3 cellular contexts compared by ENCODE assay signal in the genomic region with DNA sequence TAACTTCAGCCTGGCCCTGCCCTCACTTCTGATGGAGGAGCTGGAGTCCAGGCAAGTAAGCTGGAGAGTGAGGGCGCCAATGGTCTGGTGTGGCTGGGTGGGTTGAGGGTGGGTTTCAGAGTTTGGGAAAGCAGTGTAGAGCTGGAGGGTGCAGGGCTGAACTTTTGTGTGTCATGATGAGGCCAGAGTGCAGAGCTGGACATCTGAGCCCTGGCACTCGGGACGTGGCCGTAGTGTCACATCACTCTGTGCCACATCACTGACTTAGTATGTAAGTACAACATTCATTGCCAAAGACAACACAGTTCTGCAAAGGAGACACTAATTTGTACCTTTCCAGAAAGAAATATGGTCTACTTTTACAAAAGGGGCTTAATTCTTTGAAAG.
TF ChIP-seq lines count a peak whose summit lies in the region.

No MANE protein-coding gene starts in this region.

TF ChIP-seq in liver, 16 proteins besides CTCF, POLR2A, EP300 and RAD21:
- TF ChIP-seq RXRA (IDR thresholded peaks at IDR 0.05): peak; percentile 71 to 93
- peak; percentile 50 for TF ChIP-seq MAX (IDR thresholded peaks at IDR 0.05)
- TF ChIP-seq FOXA1 (IDR thresholded peaks at IDR 0.05): no peak
- no peak for TF ChIP-seq TAF1 (conservative IDR thresholded peaks at IDR 0.05)
- peak; percentile 90 to 94 for TF ChIP-seq HNF4A (conservative IDR thresholded peaks at IDR 0.05)
- peak; percentile 61 for TF ChIP-seq FOXA2 (IDR thresholded peaks at IDR 0.05)
- TF ChIP-seq, protein P1, sequence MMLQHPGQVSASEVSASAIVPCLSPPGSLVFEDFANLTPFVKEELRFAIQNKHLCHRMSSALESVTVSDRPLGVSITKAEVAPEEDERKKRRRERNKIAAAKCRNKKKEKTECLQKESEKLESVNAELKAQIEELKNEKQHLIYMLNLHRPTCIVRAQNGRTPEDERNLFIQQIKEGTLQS (IDR thresholded peaks at IDR 0.05): no peak
- no peak for TF ChIP-seq REST (IDR thresholded peaks at IDR 0.05)
- no peak for TF ChIP-seq EGR1 (IDR thresholded peaks at IDR 0.05; ENCODE audit: low read depth in 2 of 2)
- TF ChIP-seq NR2F2 (IDR thresholded peaks at IDR 0.05): no peak
- peak; percentile 92 for TF ChIP-seq SP1 (IDR thresholded peaks at IDR 0.05)
- peak; percentile 59 for TF ChIP-seq YY1 (IDR thresholded peaks at IDR 0.05)
- peak; percentile 21 to 57 for TF ChIP-seq JUND (IDR thresholded peaks at IDR 0.05)
- peak; percentile 36 for TF ChIP-seq HNF4G (IDR thresholded peaks at IDR 0.05)
- TF ChIP-seq GABPA (IDR thresholded peaks at IDR 0.05 in 1 of 2, conservative IDR thresholded peaks at IDR 0.05 in 1 of 2): no peak
- TF ChIP-seq, protein P2, sequence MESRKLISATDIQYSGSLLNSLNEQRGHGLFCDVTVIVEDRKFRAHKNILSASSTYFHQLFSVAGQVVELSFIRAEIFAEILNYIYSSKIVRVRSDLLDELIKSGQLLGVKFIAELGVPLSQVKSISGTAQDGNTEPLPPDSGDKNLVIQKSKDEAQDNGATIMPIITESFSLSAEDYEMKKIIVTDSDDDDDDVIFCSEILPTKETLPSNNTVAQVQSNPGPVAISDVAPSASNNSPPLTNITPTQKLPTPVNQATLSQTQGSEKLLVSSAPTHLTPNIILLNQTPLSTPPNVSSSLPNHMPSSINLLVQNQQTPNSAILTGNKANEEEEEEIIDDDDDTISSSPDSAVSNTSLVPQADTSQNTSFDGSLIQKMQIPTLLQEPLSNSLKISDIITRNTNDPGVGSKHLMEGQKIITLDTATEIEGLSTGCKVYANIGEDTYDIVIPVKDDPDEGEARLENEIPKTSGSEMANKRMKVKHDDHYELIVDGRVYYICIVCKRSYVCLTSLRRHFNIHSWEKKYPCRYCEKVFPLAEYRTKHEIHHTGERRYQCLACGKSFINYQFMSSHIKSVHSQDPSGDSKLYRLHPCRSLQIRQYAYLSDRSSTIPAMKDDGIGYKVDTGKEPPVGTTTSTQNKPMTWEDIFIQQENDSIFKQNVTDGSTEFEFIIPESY (IDR thresholded peaks at IDR 0.05): no peak

TF ChIP-seq in HepG2, 621 proteins besides CTCF, POLR2A, EP300 and RAD21:
- TF ChIP-seq POLR2AphosphoS2 (IDR thresholded peaks at IDR 0.05; ENCODE audit: low read depth, low read length) (no peak), ZSCAN30 (CRISPR knock-in tag; IDR thresholded peaks at IDR 0.05) (no peak)

TF ChIP-seq in H1, 55 proteins besides CTCF, POLR2A, EP300 and RAD21:
- no peak for TF ChIP-seq SAP30 (IDR thresholded peaks at IDR 0.05; ENCODE audit: insufficient read depth, insufficient replicate concordance, low read length)
- no peak for TF ChIP-seq CEBPB (IDR thresholded peaks at IDR 0.05; ENCODE audit: low read depth, low read length)
- no peak for TF ChIP-seq RFX5 (IDR thresholded peaks at IDR 0.05; ENCODE audit: borderline replicate concordance, low read depth, low read length)
- no peak for TF ChIP-seq POLR2AphosphoS5 (IDR thresholded peaks at IDR 0.05; ENCODE audit: low read depth, low read length)
- no peak for TF ChIP-seq RNF2 (IDR thresholded peaks at IDR 0.05; ENCODE audit: borderline replicate concordance, low read depth, low read length, missing control alignments, poor library complexity, severe bottlenecking)
- no peak for TF ChIP-seq KDM1A (IDR thresholded peaks at IDR 0.05; ENCODE audit: borderline replicate concordance, low read length)
- TF ChIP-seq FOSL1 (IDR thresholded peaks at IDR 0.05; ENCODE audit: insufficient read depth, low read depth, low read length): no peak
- TF ChIP-seq ZNF274 (IDR thresholded peaks at IDR 0.05; ENCODE audit: borderline replicate concordance, extremely low read depth, low read length): no peak
- no peak for TF ChIP-seq JUND (IDR thresholded peaks at IDR 0.05; ENCODE audit: low read length)
- TF ChIP-seq JUN (IDR thresholded peaks at IDR 0.05; ENCODE audit: low read depth, low read length): no peak
- no peak for TF ChIP-seq NANOG (IDR thresholded peaks at IDR 0.05; ENCODE audit: insufficient read depth, low read depth, low read length, poor library complexity, severe bottlenecking)
- no peak for TF ChIP-seq GABPA (IDR thresholded peaks at IDR 0.05; ENCODE audit: borderline replicate concordance, insufficient read depth, low read length)
- no peak for TF ChIP-seq RXRA (IDR thresholded peaks at IDR 0.05; ENCODE audit: insufficient read depth, low read depth, low read length)
- TF ChIP-seq, protein P3, sequence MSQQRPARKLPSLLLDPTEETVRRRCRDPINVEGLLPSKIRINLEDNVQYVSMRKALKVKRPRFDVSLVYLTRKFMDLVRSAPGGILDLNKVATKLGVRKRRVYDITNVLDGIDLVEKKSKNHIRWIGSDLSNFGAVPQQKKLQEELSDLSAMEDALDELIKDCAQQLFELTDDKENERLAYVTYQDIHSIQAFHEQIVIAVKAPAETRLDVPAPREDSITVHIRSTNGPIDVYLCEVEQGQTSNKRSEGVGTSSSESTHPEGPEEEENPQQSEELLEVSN (IDR thresholded peaks at IDR 0.05): no peak
- no peak for TF ChIP-seq BACH1 (IDR thresholded peaks at IDR 0.05; ENCODE audit: low read length)
- no peak for TF ChIP-seq EGR1 (IDR thresholded peaks at IDR 0.05; ENCODE audit: borderline replicate concordance, low read depth, low read length)
- TF ChIP-seq KDM5A (IDR thresholded peaks at IDR 0.05; ENCODE audit: low read length): no peak
- TF ChIP-seq HDAC6 (IDR thresholded peaks at IDR 0.05; ENCODE audit: low read depth, low read length): no peak
